In genomic region chr4:663438-664428, GRCh38 we compare ENCODE assay signal across 6 cellular contexts. TPM values are rescaled to one million over a fixed set of nuclear protein-coding genes. Genes with fewer than 3 reads are reported as not detected.
DNase-seq lines count a peak whose midpoint lies in the region; ATAC-seq and TF ChIP-seq lines count a peak whose summit lies in the region.

No MANE protein-coding gene starts in this region.

- TF ChIP-seq CTCF in BE2C (IDR thresholded peaks at IDR 0.05; ENCODE audit: low read depth, low read length) (no peak), esophagus squamous epithelium (IDR thresholded peaks at IDR 0.05) (no peak)

- H3K27me3 ChIP-seq in BE2C (no peaks in the 10 kb centered on the region), esophagus squamous epithelium (peaks cover 0 to 17% (median 0%) of the 10 kb centered on the region in 4 donors)

- no peaks in the 10 kb centered on the region for H3K4me1 ChIP-seq in BE2C
- H3K4me1 ChIP-seq in esophagus squamous epithelium, result peaks cover 6 to 23% (median 10%) of the 10 kb centered on the region in 3 donors

- TF ChIP-seq POLR2A in esophagus squamous epithelium (IDR thresholded peaks at IDR 0.05), result no peak

- peak overlapping the region; percentile 17 to 69 (median 60) for H3K27ac ChIP-seq in esophagus squamous epithelium

- H3K4me3 ChIP-seq in BE2C (ENCODE audit: low read depth, low read length), result peak overlapping the region; percentile 65
- peak overlapping the region; percentile 33 to 88 (median 62) for H3K4me3 ChIP-seq in esophagus squamous epithelium

- H3K36me3 ChIP-seq in BE2C, result no peaks in the 10 kb centered on the region
- no peaks in the 10 kb centered on the region for H3K36me3 ChIP-seq in esophagus squamous epithelium

- intact Hi-C loops in esophagus squamous epithelium (cut with DNase I), result no loop called here

- DNase-seq in BE2C (peak; percentile 82), esophagus squamous epithelium (lab: John Stamatoyannopoulos, UW) (no peak), HCEC 1CT (no peak)
- peak; percentile 44 to 72 (median 64) for DNase-seq in activated CD4-positive, CD25-positive, alpha-beta regulatory T cell (lab: John Stamatoyannopoulos, UW)
- DNase-seq in stimulated activated CD4-positive, alpha-beta T cell treated with anti-CD3 and anti-CD28 coated beads, Interleukin-12 subunit alpha, Interleukin-12 subunit beta, amount 100 ng/mL, for 4 hours, result peak; percentile 77

- H3K9me3 ChIP-seq in BE2C (no peaks in the 10 kb centered on the region), esophagus squamous epithelium (no peaks in the 10 kb centered on the region)

- ATAC-seq in HG02610 (IDR thresholded peaks at IDR 0.05; ENCODE audit: unreplicated experiment), result peak; percentile 56

- 5% methylated on average over 4 of the region's 80 CpGs; no CpG with 5 or more reads in 1 of the 2 donors for WGBS in esophagus squamous epithelium, 2 donors

RNA-seq across cellular contexts. Expression of gene ATP5ME, which starts 10.3 kb away (rescaled TPM):
- 946 TPM for polyA plus RNA-seq in BE2C (2012; ENCODE audit: insufficient read depth, insufficient read length, low read depth)
- 100 to 1,000 TPM in 2 of 4 donors, 10 to 100 TPM in 2; 74.5 to 126 (median 103) TPM for total RNA-seq in esophagus squamous epithelium

RNA-seq across cellular contexts. Expression of gene MYL5, which starts 10.6 kb away (rescaled TPM):
- 10.4 TPM for polyA plus RNA-seq in BE2C (2012; ENCODE audit: insufficient read depth, insufficient read length, low read depth)
- total RNA-seq in esophagus squamous epithelium, result 10 to 100 TPM in 2 of 4 donors, 1 to 10 TPM in 2; 7.2 to 19.5 (median 12.8) TPM

RNA-seq across cellular contexts. Expression of gene SLC49A3, which starts 25.2 kb away (rescaled TPM):
- 0.34 TPM for polyA plus RNA-seq in BE2C (2012; ENCODE audit: insufficient read depth, insufficient read length, low read depth)
- 1 to 10 TPM; 2.5 to 6.5 (median 4.7) TPM for total RNA-seq in esophagus squamous epithelium

RNA-seq across cellular contexts. Expression of gene PDE6B, which starts 38.4 kb away (rescaled TPM):
- polyA plus RNA-seq in BE2C (2012; ENCODE audit: insufficient read depth, insufficient read length, low read depth), result 4.8 TPM
- total RNA-seq in esophagus squamous epithelium, result 1 to 10 TPM in 2 of 4 donors, under 1 TPM in 2; 0.19 to 4.4 (median 1.7) TPM

RNA-seq across cellular contexts. Expression of gene PCGF3, which starts 41.9 kb away (rescaled TPM):
- 45.4 TPM for polyA plus RNA-seq in BE2C (2012; ENCODE audit: insufficient read depth, insufficient read length, low read depth)
- 10 to 100 TPM; 40.0 to 57.6 (median 46.9) TPM for total RNA-seq in esophagus squamous epithelium

Comparison
In these comparisons a context has a peak if more than half of its experiments do, and no peak if none do; other contexts are left out.
1. DNase-seq: peak in BE2C (single experiment), activated CD4-positive, CD25-positive, alpha-beta regulatory T cell (4 of 4) and stimulated activated CD4-positive, alpha-beta T cell treated with anti-CD3 and anti-CD28 coated beads, Interleukin-12 subunit alpha, Interleukin-12 subunit beta, amount 100 ng/mL, for 4 hours (single experiment); none in esophagus squamous epithelium (single experiment) and HCEC 1CT (single experiment).